In genomic region chr10:117552156-117552620, GRCh38 we compare ENCODE assay signal across 13 cellular contexts. TPM values are rescaled to one million over a fixed set of nuclear protein-coding genes. Genes with fewer than 3 reads are reported as not detected.
DNase-seq lines count a peak whose midpoint lies in the region; TF ChIP-seq lines count a peak whose summit lies in the region.
"Had no signal": no experiment of that assay in that cellular context is flagged by ENCODE, and none has a peak within 500 bp of the region (broad histone marks: within the 10 kb centered on the region; RNA-seq: fewer than 3 reads in every experiment).

No MANE protein-coding gene starts in this region.

- no peak for TF ChIP-seq CTCF in GM13976 (IDR thresholded peaks at IDR 0.05; ENCODE audit: borderline replicate concordance, control extremely low read depth, extremely low read depth, insufficient read depth, missing control alignments)
- TF ChIP-seq CTCF in progenitor cell of endocrine pancreas (IDR thresholded peaks at IDR 0.05; ENCODE audit: unreplicated experiment) = no peak
- TF ChIP-seq CTCF in sigmoid colon (IDR thresholded peaks at IDR 0.05) = no peak
- no peak for TF ChIP-seq CTCF in brain microvascular endothelial cell (IDR thresholded peaks at IDR 0.05; ENCODE audit: low read depth, low read length, missing control alignments)

- H3K27ac ChIP-seq in sigmoid colon (no peak overlapping the region), brain microvascular endothelial cell (no peak overlapping the region)
- H3K27ac ChIP-seq: heart right ventricle, SJSA1 had no signal

- intact Hi-C loops in sigmoid colon (cut with DNase I) = no loop called here

- no peaks in the 10 kb centered on the region for H3K27me3 ChIP-seq in adipocyte (replicated peaks; ENCODE audit: control insufficient read depth, insufficient read depth, low read length)
- H3K27me3 ChIP-seq in sigmoid colon = peaks cover 57 to 96% (median 89%) of the 10 kb centered on the region in 3 donors
- peaks cover 57% of the 10 kb centered on the region for H3K27me3 ChIP-seq in brain microvascular endothelial cell (replicated peaks)

- H3K9ac ChIP-seq in adipocyte (ENCODE audit: low read length) = peak overlapping the region; percentile 83

- TF ChIP-seq POLR2A in sigmoid colon (IDR thresholded peaks at IDR 0.05) = no peak

- peaks cover 12% of the 10 kb centered on the region for H3K36me3 ChIP-seq in adipocyte (ENCODE audit: control insufficient read depth, insufficient read depth, low read length, severe bottlenecking)
- no peaks in the 10 kb centered on the region for H3K36me3 ChIP-seq in sigmoid colon
- no peaks in the 10 kb centered on the region for H3K36me3 ChIP-seq in brain microvascular endothelial cell (replicated peaks)
- H3K36me3 ChIP-seq: heart right ventricle, SJSA1 had no signal

- 3% methylated on average over 38 of the region's 38 CpGs for WGBS in sigmoid colon, 2 donors

- no peak for TF ChIP-seq EP300 in sigmoid colon (IDR thresholded peaks at IDR 0.05)

- peak overlapping the region; percentile 8 for H3K27ac Mint-ChIP-seq in progenitor cell of endocrine pancreas

- DNase-seq in GM13976 (ENCODE audit: low spot score) = peak; percentile 31
- DNase-seq in adipocyte (ENCODE audit: low read depth) = no peak
- peak; percentile 50 for DNase-seq in progenitor cell of endocrine pancreas (ENCODE audit: low spot score, unreplicated experiment)
- DNase-seq in retina = no peak
- no peak for DNase-seq in sigmoid colon
- no peak for DNase-seq in DMS 273 (lab: John Stamatoyannopoulos, UW; ENCODE audit: unreplicated experiment)
- DNase-seq in brain microvascular endothelial cell = no peak
- DNase-seq: heart right ventricle, NCI-H526 had no signal

- no peaks in the 10 kb centered on the region for H3K9me3 ChIP-seq in adipocyte (ENCODE audit: control insufficient read depth, low read length)
- H3K9me3 ChIP-seq in iPS-18c (ENCODE audit: control insufficient read depth, insufficient read depth, low read length) = no peaks in the 10 kb centered on the region
- no peaks in the 10 kb centered on the region for H3K9me3 ChIP-seq in sigmoid colon
- H3K9me3 ChIP-seq: heart right ventricle, SJSA1 had no signal

- H3K27me3 Mint-ChIP-seq in progenitor cell of endocrine pancreas = peaks cover 100% of the 10 kb centered on the region

- H3K4me3 ChIP-seq in adipocyte (ENCODE audit: low read length) (peak overlapping the region; percentile 77), iPS-18c (ENCODE audit: insufficient read depth, low read depth, low read length) (peak overlapping the region; percentile 34; the same call in 1 of the 2 replicates), sigmoid colon (no peak overlapping the region), brain microvascular endothelial cell (ENCODE audit: low read depth, low read length) (no peak overlapping the region)
- H3K4me3 ChIP-seq: SJSA1 had no signal

- H3K4me1 Mint-ChIP-seq in progenitor cell of endocrine pancreas (ENCODE audit: low read depth) = peaks cover 10% of the 10 kb centered on the region

- H3K4me1 ChIP-seq in adipocyte (ENCODE audit: control insufficient read depth, insufficient read depth, low read length) (peaks cover 20% of the 10 kb centered on the region), sigmoid colon (peaks cover 0 to 23% (median 18%) of the 10 kb centered on the region in 4 donors)
- H3K4me1 ChIP-seq: SJSA1 had no signal

- no peaks in the 10 kb centered on the region for H3K36me3 Mint-ChIP-seq in progenitor cell of endocrine pancreas (ENCODE audit: insufficient read depth)

- in situ Hi-C loops in GM13976 (cut with MboI; ENCODE audit: low sequenced_read_pairs, unreplicated experiment) (no loop called here), brain microvascular endothelial cell (cut with HindIII; ENCODE audit: low pct_ligation_motif_present, low sequenced_read_pairs) (no loop called here)

- peak overlapping the region; percentile 40 for H3K4me3 Mint-ChIP-seq in progenitor cell of endocrine pancreas (ENCODE audit: low read depth)

- H3K9me3 Mint-ChIP-seq in progenitor cell of endocrine pancreas (ENCODE audit: low read depth) = no peaks in the 10 kb centered on the region

RNA-seq across cellular contexts. Expression of gene EMX2, which starts 9.6 kb away (rescaled TPM):
- total RNA-seq in progenitor cell of endocrine pancreas (0.89 TPM in 1 of 2 replicates, not detected in the other), sigmoid colon (under 1 TPM in 1 of 4 donors, not detected in 3; 0.36 TPM)
- not detected for polyA plus RNA-seq in sigmoid colon
- total RNA-seq: dermis microvascular lymphatic vessel endothelial cell, myocyte had no signal

Comparison
In these comparisons a context has a peak if more than half of its experiments do, and no peak if none do; other contexts are left out.
1. DNase-seq: peak in GM13976 (single experiment) and progenitor cell of endocrine pancreas (single experiment); none in adipocyte (single experiment), retina (single experiment), sigmoid colon (single experiment), DMS 273 (single experiment) and brain microvascular endothelial cell (single experiment).
2. H3K4me3 ChIP-seq: peak in adipocyte (single experiment) and iPS-18c (single experiment); none in sigmoid colon (0 of 4) and brain microvascular endothelial cell (single experiment).